ENCODE assay signal across 9 cellular contexts in genomic region chr2:47072728-47073191, GRCh38.
DNase-seq lines count a peak whose midpoint lies in the region; ATAC-seq and TF ChIP-seq lines count a peak whose summit lies in the region.
"Had no signal": no experiment of that assay in that cellular context is flagged by ENCODE, and none has a peak within 500 bp of the region (broad histone marks: within the 10 kb centered on the region; RNA-seq: fewer than 3 reads in every experiment).

No MANE protein-coding gene starts in this region.

- peak overlapping the region in 1 of 2 donors; percentile 75 for H3K4me3 Mint-ChIP-seq in effector memory CD8-positive, alpha-beta T cell
- H3K4me3 Mint-ChIP-seq in nephron progenitor cell = peak overlapping the region; percentile 54

- DNase-seq in Ammon's horn (ENCODE audit: low spot score) (peak; percentile 75), NOMO-1 treated with DMSO at 0.1 percent for 48 hours (lab: John Stamatoyannopoulos, UW; ENCODE audit: unreplicated experiment) (peak; percentile 96), nephron progenitor cell (no peak), G401 (ENCODE audit: low spot score) (no peak), dedifferentiated amniotic fluid mesenchymal stem cell (ENCODE audit: extremely low spot score) (no peak), NCI-H2107 treated with DMSO at 0.1 percent for 48 hours (lab: John Stamatoyannopoulos, UW; ENCODE audit: unreplicated experiment) (no peak), amniotic stem cell (lab: John Stamatoyannopoulos, UW) (no peak)
- no peak for DNase-seq in effector memory CD8-positive, alpha-beta T cell
- DNase-seq: NCI-H1105 had no signal

- no peaks in the 10 kb centered on the region for H3K27me3 Mint-ChIP-seq in effector memory CD8-positive, alpha-beta T cell
- peaks cover 3% of the 10 kb centered on the region for H3K27me3 Mint-ChIP-seq in nephron progenitor cell (ENCODE audit: low read depth, poor library complexity)

- ATAC-seq in effector memory CD8-positive, alpha-beta T cell (replicated peaks) = peak; percentile 33

- peak overlapping the region; percentile 93 to 94 for H3K27ac Mint-ChIP-seq in effector memory CD8-positive, alpha-beta T cell
- H3K27ac Mint-ChIP-seq in nephron progenitor cell = peak overlapping the region; percentile 97

- in situ Hi-C loops in G401 (cut with HindIII; ENCODE audit: low sequenced_read_pairs) = no loop called here

- no peak for TF ChIP-seq CTCF in nephron progenitor cell (IDR thresholded peaks at IDR 0.05)

- no peaks in the 10 kb centered on the region for H3K9me3 Mint-ChIP-seq in effector memory CD8-positive, alpha-beta T cell
- no peaks in the 10 kb centered on the region for H3K9me3 Mint-ChIP-seq in nephron progenitor cell

- peaks cover 34 to 49% of the 10 kb centered on the region in 2 donors for H3K4me1 Mint-ChIP-seq in effector memory CD8-positive, alpha-beta T cell (ENCODE audit: low read depth in 2 of 2)
- H3K4me1 Mint-ChIP-seq in nephron progenitor cell = peaks cover 93% of the 10 kb centered on the region

- H3K36me3 Mint-ChIP-seq in effector memory CD8-positive, alpha-beta T cell (ENCODE audit: insufficient read depth) = peaks cover 17% of the 10 kb centered on the region
- H3K36me3 Mint-ChIP-seq in nephron progenitor cell (ENCODE audit: low read depth) = no peaks in the 10 kb centered on the region

Comparison
In these comparisons a context has a peak if more than half of its experiments do, and no peak if none do; other contexts are left out.
1. DNase-seq: peak in Ammon's horn (single experiment) and NOMO-1 treated with DMSO at 0.1 percent for 48 hours (single experiment); none in effector memory CD8-positive, alpha-beta T cell (0 of 3), nephron progenitor cell (single experiment), G401 (single experiment), dedifferentiated amniotic fluid mesenchymal stem cell (single experiment), NCI-H2107 treated with DMSO at 0.1 percent for 48 hours (single experiment) and amniotic stem cell (single experiment).